In genomic region chr17:81995463-81996231, GRCh38 we compare ENCODE assay signal across 30 cellular contexts. TPM values are rescaled to one million over a fixed set of nuclear protein-coding genes. Genes with fewer than 3 reads are reported as not detected.
DNase-seq lines count a peak whose midpoint lies in the region; ATAC-seq, FAIRE-seq and TF ChIP-seq lines count a peak whose summit lies in the region.
"Had no signal": no experiment of that assay in that cellular context is flagged by ENCODE, and none has a peak within 500 bp of the region (broad histone marks: within the 10 kb centered on the region; RNA-seq: fewer than 3 reads in every experiment).

No MANE protein-coding gene starts in this region.

- DNase-seq in PC-3 (no peak), kidney (peak; percentile 63), HuH-7.5 (ENCODE audit: low spot score) (no peak)
- no peak for DNase-seq in effector CD8-positive, alpha-beta T cell (lab: John Stamatoyannopoulos, UW)
- DNase-seq: activated CD4-positive, alpha-beta T cell treated with anti-CD3 and anti-CD28 coated beads, Interleukin-2, amount 50 U/mL, for 4 hours; activated gamma-delta T cell treated with Interleukin-2 at 50 U/mL for 16 hours; activated naive CD8-positive, alpha-beta T cell treated with anti-CD3 and anti-CD28 coated beads, Interleukin-2, amount 10 ng/mL, durations not matched to agents 7 days and 5 days; activated T-cell treated with anti-CD3 and anti-CD28 coated beads, Interleukin-2, amount 50 U/mL, for 48 hours; COR-L47; effector memory CD8-positive, alpha-beta T cell; erythroblast; left ventricle myocardium inferior; NCI-H1436; NCI-H2081; NCI-H524 treated with DMSO at 0.1 percent for 48 hours; NK-92 treated with Interleukin-12 subunit alpha and Interleukin-12 subunit beta, amount 100 ng/mL, for 24 hours; PC-9; stimulated activated naive CD4-positive, alpha-beta T cell had no signal

- H3K79me2 ChIP-seq in PC-3 (ENCODE audit: low read length): no peaks in the 10 kb centered on the region

- no peak for FAIRE-seq in kidney (lab: Jason Lieb, UNC)
- FAIRE-seq: bronchial epithelial cell, G401.6, islet of Langerhans had no signal

- no peak overlapping the region for H2AFZ ChIP-seq in PC-3 (ENCODE audit: low read length)
- H2AFZ ChIP-seq: PC-9 had no signal

- ATAC-seq in PC-3 (no peak), GM21423 (IDR thresholded peaks at IDR 0.05; ENCODE audit: unreplicated experiment) (no peak)
- ATAC-seq: effector memory CD8-positive, alpha-beta T cell; Right ventricle myocardium inferior; SK-N-SH treated with all-trans-retinoic acid at 6 μM for 48 hours had no signal

- no peaks in the 10 kb centered on the region for H3F3A ChIP-seq in PC-3 (ENCODE audit: low read length, unreplicated experiment)

- no peaks in the 10 kb centered on the region for H3K9me2 ChIP-seq in PC-3 (replicated peaks; ENCODE audit: low read length)

- H3K9ac ChIP-seq in PC-3 (ENCODE audit: low read length) (no peak overlapping the region), kidney (ENCODE audit: low read length in 2 of 2) (no peak overlapping the region)

- H3K27ac ChIP-seq in PC-3 (ENCODE audit: low read length) (no peak overlapping the region), kidney (ENCODE audit: low read depth in 2 of 2, low read length in 2 of 2) (no peak overlapping the region), urinary bladder (ENCODE audit: low read depth) (peak overlapping the region; percentile 49)
- H3K27ac ChIP-seq: C4-2B, coronary artery, left ventricle myocardium inferior, PC-9, right atrium auricular region had no signal

- H3K4me3 ChIP-seq in PC-3 (ENCODE audit: low read length): no peak overlapping the region
- H3K4me3 ChIP-seq in kidney (ENCODE audit: low read length in 2 of 2): no peak overlapping the region
- H3K4me3 ChIP-seq in urinary bladder (ENCODE audit: low read depth, low read length): no peak overlapping the region
- H3K4me3 ChIP-seq: coronary artery, left ventricle myocardium inferior, PC-9, right atrium auricular region, smooth muscle cell had no signal

- intact Hi-C loops in PC-3 (cut with micrococcal nuclease): no loop called here
- intact Hi-C loops in kidney (cut with DNase I): no loop called here

- CTCF ChIA-PET in PC-3 (lab: Charles Lee): no interaction called here

- peaks cover 16% of the 10 kb centered on the region for H3K4me1 ChIP-seq in PC-3 (ENCODE audit: insufficient read depth, low read length)
- peaks cover 18 to 19% of the 10 kb centered on the region in 2 donors for H3K4me1 ChIP-seq in kidney (ENCODE audit: control insufficient read depth in 1 of 2, insufficient read depth in 1 of 2, low read depth in 1 of 2, low read length in 2 of 2)
- no peaks in the 10 kb centered on the region for H3K4me1 ChIP-seq in urinary bladder (ENCODE audit: insufficient read depth)

- no peak overlapping the region for H3K4me2 ChIP-seq in PC-3 (ENCODE audit: low read length)
- H3K4me2 ChIP-seq: PC-9, smooth muscle cell had no signal

- H3K36me3 ChIP-seq in PC-3 (ENCODE audit: low read depth, low read length) (no peaks in the 10 kb centered on the region), kidney (ENCODE audit: control insufficient read depth in 1 of 2, insufficient read depth in 2 of 2, low read length in 2 of 2) (no peaks in the 10 kb centered on the region), urinary bladder (ENCODE audit: insufficient read depth) (peaks cover 2% of the 10 kb centered on the region)
- H3K36me3 ChIP-seq: right atrium auricular region had no signal

- BruUV-seq in PC-3 (replicated peaks; lab: Mats Ljungman, UMichigan): no TSS peak

- WGBS in urinary bladder: 93% methylated on average over 29 of the region's 29 CpGs

- H3K9me3 ChIP-seq in PC-3 (ENCODE audit: low read length) (no peaks in the 10 kb centered on the region), kidney (ENCODE audit: control insufficient read depth in 1 of 2, low read length in 2 of 2) (no peaks in the 10 kb centered on the region)
- H3K9me3 ChIP-seq: left ventricle myocardium inferior, right atrium auricular region had no signal

- H3K27me3 ChIP-seq in PC-3 (ENCODE audit: low read length): no peaks in the 10 kb centered on the region
- H3K27me3 ChIP-seq: right atrium auricular region had no signal

- TF ChIP-seq CTCF in PC-3 (conservative IDR thresholded peaks at IDR 0.05; ENCODE audit: low read depth, low read length) (peak; percentile 16; the same call in 1 of the 2 replicates), kidney (IDR thresholded peaks at IDR 0.05; ENCODE audit: borderline replicate concordance, extremely low read depth, insufficient read depth) (no peak)

- POLR2A ChIA-PET in PC-3 (lab: Charles Lee; ENCODE audit: unreplicated experiment): no interaction called here

- H4K20me1 ChIP-seq in PC-3 (ENCODE audit: low read length): no peaks in the 10 kb centered on the region

RNA-seq across cellular contexts. Expression of gene ASPSCR1, which starts 18.2 kb away (rescaled TPM):
- total RNA-seq in PC-3 (2014; rRNA removed): 31.5 and 48.2 TPM in 2 replicates
- 35.2 TPM for total RNA-seq in kidney
- 57.5 TPM for polyA plus RNA-seq in kidney (ENCODE audit: insufficient read depth, low read depth, low replicate concordance)
- total RNA-seq in urinary bladder: 18.0 TPM
- polyA plus RNA-seq in urinary bladder: 28.6 TPM

RNA-seq across cellular contexts. Expression of gene CENPX, which starts 27.0 kb away (rescaled TPM):
- total RNA-seq in PC-3 (2014; rRNA removed) (344 and 390 TPM in 2 replicates), kidney (36.9 TPM), urinary bladder (19.1 TPM)
- polyA plus RNA-seq in kidney (ENCODE audit: insufficient read depth, low read depth, low replicate concordance) (93.2 TPM), urinary bladder (124 TPM)

RNA-seq across cellular contexts. Expression of gene LRRC45, which starts 27.5 kb away (rescaled TPM):
- total RNA-seq in PC-3 (2014; rRNA removed) (71.5 and 90.0 TPM in 2 replicates), kidney (9.9 TPM), urinary bladder (8.7 TPM)
- polyA plus RNA-seq in kidney (ENCODE audit: insufficient read depth, low read depth, low replicate concordance) (9.9 TPM), urinary bladder (14.9 TPM)

RNA-seq across cellular contexts. Expression of gene NOTUM, which starts 34.7 kb away (rescaled TPM):
- total RNA-seq in PC-3 (2014; rRNA removed) (0.75 TPM in 1 of 2 replicates, not detected in the other), kidney (not detected), urinary bladder (1.3 TPM)
- polyA plus RNA-seq in kidney (ENCODE audit: insufficient read depth, low read depth, low replicate concordance) (not detected), urinary bladder (2.5 TPM)
- total RNA-seq: bronchial epithelial cell, left ventricle myocardium inferior, mesenteric fat pad, PC-9 had no signal

RNA-seq across cellular contexts. Expression of gene RAC3, which starts 35.8 kb away (rescaled TPM):
- total RNA-seq in PC-3 (2014; rRNA removed) (46.8 and 52.2 TPM in 2 replicates), kidney (2.6 TPM), urinary bladder (10.4 TPM)
- polyA plus RNA-seq in kidney (ENCODE audit: insufficient read depth, low read depth, low replicate concordance) (13.1 TPM), urinary bladder (5.9 TPM)
